Comparison of ENCODE assay signal across 1 cellular context in genomic region chr3:8658326-8659212, GRCh38.
TF ChIP-seq lines count a peak whose summit lies in the region.

No MANE protein-coding gene starts in this region.

TF ChIP-seq in K562, 482 proteins besides CTCF, POLR2A, EP300 and RAD21 (continued from another document):
- no peak for TF ChIP-seq MED1 (CRISPR knock-in tag; IDR thresholded peaks at IDR 0.05; ENCODE audit: borderline replicate concordance)
- TF ChIP-seq ZNF24 (IDR thresholded peaks at IDR 0.05) = no peak
- TF ChIP-seq PTTG1 (tag; IDR thresholded peaks at IDR 0.05; ENCODE audit: low read depth) = no peak
- no peak for TF ChIP-seq MGA (IDR thresholded peaks at IDR 0.05)
- TF ChIP-seq ZFX (CRISPR knock-in tag; IDR thresholded peaks at IDR 0.05) = no peak
- peak; percentile 79 for TF ChIP-seq MEF2D (tag; conservative IDR thresholded peaks at IDR 0.05; ENCODE audit: low read depth)
- no peak for TF ChIP-seq RNF2 (IDR thresholded peaks at IDR 0.05)
- TF ChIP-seq LARP7 (IDR thresholded peaks at IDR 0.05) = no peak
- TF ChIP-seq ZBTB7A (IDR thresholded peaks at IDR 0.05; ENCODE audit: borderline replicate concordance, control insufficient read depth, low read depth, low read length) = no peak
